ENCODE assay signal across 11 cellular contexts in genomic region chr12:91180577-91180976, GRCh38. TPM values are rescaled to one million over a fixed set of nuclear protein-coding genes. Genes with fewer than 3 reads are reported as not detected.
DNase-seq lines count a peak whose midpoint lies in the region; ATAC-seq, FAIRE-seq and TF ChIP-seq lines count a peak whose summit lies in the region.
"Had no signal": no experiment of that assay in that cellular context is flagged by ENCODE, and none has a peak within 500 bp of the region (broad histone marks: within the 10 kb centered on the region; RNA-seq: fewer than 3 reads in every experiment).

No MANE protein-coding gene starts in this region.

- DNase-seq in EH (ENCODE audit: low read depth) (peak; percentile 89), SW480 (ENCODE audit: low spot score) (peak; percentile 20), heart left ventricle (no peak), midbrain (lab: John Stamatoyannopoulos, UW) (no peak), GM12892 (ENCODE audit: insufficient read length) (no peak), HuH-7.5 (ENCODE audit: low spot score) (no peak), NCI-H2107 treated with DMSO at 0.1 percent for 48 hours (lab: John Stamatoyannopoulos, UW; ENCODE audit: unreplicated experiment) (no peak)
- DNase-seq: activated T-cell treated with anti-CD3 and anti-CD28 coated beads for 4 hours, NCI-H1694 treated with DMSO at 0.1 percent for 48 hours had no signal

- peak overlapping the region; percentile 50 to 87 (median 75) for H3K27ac ChIP-seq in heart left ventricle
- H3K27ac ChIP-seq: neutrophil had no signal

- H3K4me3 ChIP-seq in heart left ventricle: peak overlapping the region in 11 of 12 donors; percentile 9 to 61 (median 47)
- H3K4me3 ChIP-seq in skeletal muscle satellite cell (ENCODE audit: low read length): peak overlapping the region; percentile 68

- H3K4me1 ChIP-seq in heart left ventricle (peaks cover 0 to 5% (median 0%) of the 10 kb centered on the region in 12 donors), skeletal muscle satellite cell (ENCODE audit: control insufficient read depth, insufficient read depth, low read length) (peaks cover 53% of the 10 kb centered on the region)

- TF ChIP-seq CTCF in heart left ventricle (IDR thresholded peaks at IDR 0.05): no peak

- TF ChIP-seq POLR2A in heart left ventricle (IDR thresholded peaks at IDR 0.05) (no peak), GM12892 (IDR thresholded peaks at IDR 0.05; ENCODE audit: low read depth, low read length) (no peak)

- H3K9ac ChIP-seq in skeletal muscle satellite cell (ENCODE audit: low read depth, low read length): peak overlapping the region; percentile 81

- intact Hi-C loops in heart left ventricle (cut with DNase I): loop anchor here in 3 of 10 donors (2.0 to 10.0 kb wide), 3 partner anchors 92 to 144 kb away; no protein-coding TSS in a partner anchor

- peaks cover 0 to 6% (median 0%) of the 10 kb centered on the region in 9 donors for H3K36me3 ChIP-seq in heart left ventricle
- peaks cover 11% of the 10 kb centered on the region for H3K36me3 ChIP-seq in skeletal muscle satellite cell (ENCODE audit: insufficient read depth, low read length)
- H3K36me3 ChIP-seq: neutrophil had no signal

- peak; percentile 35 to 70 (median 66) for ATAC-seq in heart left ventricle

- WGBS in heart left ventricle, 4 donors: 17 to 22% (median 18%) methylated on average over 1 of the region's 1 CpG

- no peaks in the 10 kb centered on the region for H3K9me3 ChIP-seq in heart left ventricle
- no peaks in the 10 kb centered on the region for H3K9me3 ChIP-seq in skeletal muscle satellite cell (replicated peaks; ENCODE audit: low read length)
- H3K9me3 ChIP-seq: neutrophil had no signal

- H3K27me3 ChIP-seq in heart left ventricle (no peaks in the 10 kb centered on the region), skeletal muscle satellite cell (ENCODE audit: control insufficient read depth, insufficient read depth, low read length) (no peaks in the 10 kb centered on the region)
- H3K27me3 ChIP-seq: neutrophil had no signal

- H3K4me2 ChIP-seq in skeletal muscle satellite cell (ENCODE audit: low read length): peak overlapping the region; percentile 89

- FAIRE-seq in GM12892 (lab: Jason Lieb, UNC): no peak

RNA-seq across cellular contexts. Expression of gene DCN, which starts 2.0 kb away (rescaled TPM):
- 1,000 to 10,000 TPM in 3 of 9 donors, 100 to 1,000 TPM in 6; 347 to 1,187 (median 598) TPM for total RNA-seq in heart left ventricle
- 100 to 1,000 TPM; 238 to 397 TPM for polyA plus RNA-seq in heart left ventricle
- total RNA-seq in skeletal muscle satellite cell (2012; rRNA removed): 486 and 499 TPM in 2 replicates
- not detected for polyA plus RNA-seq in GM12892 (2012; ENCODE audit: missing spikeins)

Comparison
In these comparisons a context has a peak if more than half of its experiments do, and no peak if none do; other contexts are left out.
1. DNase-seq: peak in EH (single experiment) and SW480 (single experiment); none in heart left ventricle (0 of 5), midbrain (single experiment), GM12892 (single experiment), HuH-7.5 (single experiment) and NCI-H2107 treated with DMSO at 0.1 percent for 48 hours (single experiment).